Comparison of ENCODE assay signal across 1 cellular context in genomic region chr17:74281799-74282198, GRCh38.
TF ChIP-seq lines count a peak whose summit lies in the region.

No MANE protein-coding gene starts in this region.

TF ChIP-seq in K562, 482 proteins besides CTCF, POLR2A, EP300 and RAD21:
- TF ChIP-seq, protein P1, sequence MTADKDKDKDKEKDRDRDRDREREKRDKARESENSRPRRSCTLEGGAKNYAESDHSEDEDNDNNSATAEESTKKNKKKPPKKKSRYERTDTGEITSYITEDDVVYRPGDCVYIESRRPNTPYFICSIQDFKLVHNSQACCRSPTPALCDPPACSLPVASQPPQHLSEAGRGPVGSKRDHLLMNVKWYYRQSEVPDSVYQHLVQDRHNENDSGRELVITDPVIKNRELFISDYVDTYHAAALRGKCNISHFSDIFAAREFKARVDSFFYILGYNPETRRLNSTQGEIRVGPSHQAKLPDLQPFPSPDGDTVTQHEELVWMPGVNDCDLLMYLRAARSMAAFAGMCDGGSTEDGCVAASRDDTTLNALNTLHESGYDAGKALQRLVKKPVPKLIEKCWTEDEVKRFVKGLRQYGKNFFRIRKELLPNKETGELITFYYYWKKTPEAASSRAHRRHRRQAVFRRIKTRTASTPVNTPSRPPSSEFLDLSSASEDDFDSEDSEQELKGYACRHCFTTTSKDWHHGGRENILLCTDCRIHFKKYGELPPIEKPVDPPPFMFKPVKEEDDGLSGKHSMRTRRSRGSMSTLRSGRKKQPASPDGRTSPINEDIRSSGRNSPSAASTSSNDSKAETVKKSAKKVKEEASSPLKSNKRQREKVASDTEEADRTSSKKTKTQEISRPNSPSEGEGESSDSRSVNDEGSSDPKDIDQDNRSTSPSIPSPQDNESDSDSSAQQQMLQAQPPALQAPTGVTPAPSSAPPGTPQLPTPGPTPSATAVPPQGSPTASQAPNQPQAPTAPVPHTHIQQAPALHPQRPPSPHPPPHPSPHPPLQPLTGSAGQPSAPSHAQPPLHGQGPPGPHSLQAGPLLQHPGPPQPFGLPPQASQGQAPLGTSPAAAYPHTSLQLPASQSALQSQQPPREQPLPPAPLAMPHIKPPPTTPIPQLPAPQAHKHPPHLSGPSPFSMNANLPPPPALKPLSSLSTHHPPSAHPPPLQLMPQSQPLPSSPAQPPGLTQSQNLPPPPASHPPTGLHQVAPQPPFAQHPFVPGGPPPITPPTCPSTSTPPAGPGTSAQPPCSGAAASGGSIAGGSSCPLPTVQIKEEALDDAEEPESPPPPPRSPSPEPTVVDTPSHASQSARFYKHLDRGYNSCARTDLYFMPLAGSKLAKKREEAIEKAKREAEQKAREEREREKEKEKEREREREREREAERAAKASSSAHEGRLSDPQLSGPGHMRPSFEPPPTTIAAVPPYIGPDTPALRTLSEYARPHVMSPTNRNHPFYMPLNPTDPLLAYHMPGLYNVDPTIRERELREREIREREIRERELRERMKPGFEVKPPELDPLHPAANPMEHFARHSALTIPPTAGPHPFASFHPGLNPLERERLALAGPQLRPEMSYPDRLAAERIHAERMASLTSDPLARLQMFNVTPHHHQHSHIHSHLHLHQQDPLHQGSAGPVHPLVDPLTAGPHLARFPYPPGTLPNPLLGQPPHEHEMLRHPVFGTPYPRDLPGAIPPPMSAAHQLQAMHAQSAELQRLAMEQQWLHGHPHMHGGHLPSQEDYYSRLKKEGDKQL (CRISPR knock-in tag; IDR thresholded peaks at IDR 0.05; ENCODE audit: borderline replicate concordance), result 0 out of 2 replicates have a peak, but pooled peaks have one; percentile 11
- TF ChIP-seq GATA2 (CRISPR knock-in tag; IDR thresholded peaks at IDR 0.05), result no peak
TF ChIP-seq in K562: peak in this region for 1.
